21 cellular contexts compared by ENCODE assay signal in genomic region chr4:95524184-95524583, GRCh38. TPM values are rescaled to one million over a fixed set of nuclear protein-coding genes. Genes with fewer than 3 reads are reported as not detected.
"Had no signal": no experiment of that assay in that cellular context is flagged by ENCODE, and none has a peak within 500 bp of the region (broad histone marks: within the 10 kb centered on the region; RNA-seq: fewer than 3 reads in every experiment).

No MANE protein-coding gene starts in this region.

- H3K4me1 ChIP-seq: breast epithelium, esophagus squamous epithelium, right lobe of liver, testis had no signal

- H3K27ac Mint-ChIP-seq: activated CD4-positive, alpha-beta T cell treated with anti-CD3 and anti-CD28 coated beads, Interleukin-2, amount 10 ng/mL, durations not matched to agents 7 days and 5 days; activated CD8-positive, alpha-beta T cell treated with anti-CD3 and anti-CD28 coated beads, Interleukin-2, amount 10 ng/mL, durations not matched to agents 7 days and 5 days; activated T-cell treated with anti-CD3 and anti-CD28 coated beads, Interleukin-2, amount 50 U/mL, for 72 hours; dendritic cell treated with granulocyte-macrophage colony-stimulating factor and Interleukin-4, amounts not matched to agents 40 ng/mL and 50 ng/mL, for 4 days; effector memory CD8-positive, alpha-beta T cell; naive thymus-derived CD8-positive, alpha-beta T cell; stimulated activated naive CD8-positive, alpha-beta T cell treated with anti-CD3 and anti-CD28 coated beads, Interleukin-15, amount 100 ng/mL, for 72 hours; T-helper 1 cell treated with Interleukin-12 subunit alpha and Interleukin-12 subunit beta and Interleukin-4 antibody, amounts not matched to agents 30 μg/mL and 1 μg/mL, for 36 hours had no signal

- H3K4me1 Mint-ChIP-seq: activated CD4-positive, alpha-beta T cell treated with anti-CD3 and anti-CD28 coated beads, Interleukin-2, amount 10 ng/mL, durations not matched to agents 7 days and 5 days; naive thymus-derived CD8-positive, alpha-beta T cell; stimulated activated naive CD8-positive, alpha-beta T cell treated with anti-CD3 and anti-CD28 coated beads, Interleukin-15, amount 100 ng/mL, for 72 hours had no signal

- H3K27me3 ChIP-seq: ascending aorta, breast epithelium, esophagus squamous epithelium, ovary, right lobe of liver, testis had no signal

- H3K4me3 Mint-ChIP-seq: activated CD4-positive, alpha-beta T cell treated with anti-CD3 and anti-CD28 coated beads, Interleukin-2, amount 10 ng/mL, durations not matched to agents 7 days and 5 days; activated CD8-positive, alpha-beta T cell treated with anti-CD3 and anti-CD28 coated beads, Interleukin-2, amount 10 ng/mL, durations not matched to agents 7 days and 5 days; activated T-cell treated with anti-CD3 and anti-CD28 coated beads, Interleukin-2, amount 50 U/mL, for 72 hours; dendritic cell treated with granulocyte-macrophage colony-stimulating factor and Interleukin-4, amounts not matched to agents 40 ng/mL and 50 ng/mL, for 4 days; effector memory CD8-positive, alpha-beta T cell; naive thymus-derived CD8-positive, alpha-beta T cell; stimulated activated naive CD8-positive, alpha-beta T cell treated with anti-CD3 and anti-CD28 coated beads, Interleukin-15, amount 100 ng/mL, for 72 hours; T-helper 1 cell treated with Interleukin-12 subunit alpha and Interleukin-12 subunit beta and Interleukin-4 antibody, amounts not matched to agents 30 μg/mL and 1 μg/mL, for 36 hours had no signal

- H3K27ac ChIP-seq: ascending aorta, breast epithelium, esophagus squamous epithelium, ovary, right lobe of liver, testis had no signal

- H3K4me3 ChIP-seq: ascending aorta, breast epithelium, esophagus squamous epithelium, ovary, right lobe of liver, testis had no signal

- DNase-seq: activated CD4-positive, alpha-beta T cell treated with anti-CD3 and anti-CD28 coated beads, Interleukin-2, amount 10 ng/mL, durations not matched to agents 7 days and 5 days; activated CD8-positive, alpha-beta T cell treated with anti-CD3 and anti-CD28 coated beads, Interleukin-2, amount 10 ng/mL, durations not matched to agents 7 days and 5 days; activated effector memory CD4-positive, alpha-beta T cell treated with anti-CD3 and anti-CD28 coated beads, Interleukin-2, amount 50 U/mL, for 16 hours; activated naive CD4-positive, alpha-beta T cell treated with anti-CD3 and anti-CD28 coated beads, Interleukin-2, amount 50 U/mL, for 16 hours; activated T-cell treated with anti-CD3 and anti-CD28 coated beads, Interleukin-2, amount 50 U/mL, for 72 hours; effector memory CD8-positive, alpha-beta T cell; esophagus squamous epithelium; mesenchymal stem cell; naive thymus-derived CD8-positive, alpha-beta T cell; ovary; right lobe of liver; small intestine; stimulated activated CD4-positive, alpha-beta T cell treated with anti-CD3 and anti-CD28 coated beads, Interleukin-15, amount 100 ng/mL, for 24 hours; stimulated activated CD4-positive, alpha-beta T cell treated with anti-CD3 and anti-CD28 coated beads, Interleukin-2, amount 100 ng/mL, for 48 hours; stimulated activated naive CD8-positive, alpha-beta T cell treated with anti-CD3 and anti-CD28 coated beads, Interleukin-15, amount 100 ng/mL, for 72 hours; testis had no signal

- H3K36me3 Mint-ChIP-seq: naive thymus-derived CD8-positive, alpha-beta T cell had no signal

- H3K36me3 ChIP-seq: ascending aorta, breast epithelium, esophagus squamous epithelium, ovary, right lobe of liver had no signal

- ATAC-seq: activated CD4-positive, CD25-positive, alpha-beta regulatory T cell treated with anti-CD3 and anti-CD28 coated beads, Interleukin-2, amount 50 U/mL, for 24 hours; activated CD8-positive, alpha-beta T cell treated with anti-CD3 and anti-CD28 coated beads, Interleukin-2, amount 10 ng/mL, durations not matched to agents 7 days and 5 days; activated T-cell treated with anti-CD3 and anti-CD28 coated beads, Interleukin-2, amount 50 U/mL, for 72 hours; effector memory CD8-positive, alpha-beta T cell; naive thymus-derived CD8-positive, alpha-beta T cell; right lobe of liver; stimulated activated naive CD8-positive, alpha-beta T cell treated with anti-CD3 and anti-CD28 coated beads, Interleukin-15, amount 100 ng/mL, for 72 hours had no signal

- H3K9me3 Mint-ChIP-seq: activated CD4-positive, alpha-beta T cell treated with anti-CD3 and anti-CD28 coated beads, Interleukin-2, amount 10 ng/mL, durations not matched to agents 7 days and 5 days; dendritic cell treated with granulocyte-macrophage colony-stimulating factor and Interleukin-4, amounts not matched to agents 40 ng/mL and 50 ng/mL, for 4 days; naive thymus-derived CD8-positive, alpha-beta T cell; stimulated activated naive CD8-positive, alpha-beta T cell treated with anti-CD3 and anti-CD28 coated beads, Interleukin-15, amount 100 ng/mL, for 72 hours; T-helper 1 cell treated with Interleukin-12 subunit alpha and Interleukin-12 subunit beta and Interleukin-4 antibody, amounts not matched to agents 30 μg/mL and 1 μg/mL, for 36 hours had no signal

- H3K9me3 ChIP-seq: ascending aorta, breast epithelium, esophagus squamous epithelium, ovary, right lobe of liver, testis had no signal

- H3K27me3 Mint-ChIP-seq: dendritic cell treated with granulocyte-macrophage colony-stimulating factor and Interleukin-4, amounts not matched to agents 40 ng/mL and 50 ng/mL, for 4 days; effector memory CD8-positive, alpha-beta T cell; stimulated activated naive CD8-positive, alpha-beta T cell treated with anti-CD3 and anti-CD28 coated beads, Interleukin-15, amount 100 ng/mL, for 72 hours had no signal

RNA-seq across cellular contexts. Expression of gene UNC5C, which starts 24.6 kb away (rescaled TPM):
- total RNA-seq: activated CD4-positive, alpha-beta T cell treated with anti-CD3 and anti-CD28 coated beads, Interleukin-2, amount 10 ng/mL, durations not matched to agents 7 days and 5 days; activated CD8-positive, alpha-beta T cell treated with anti-CD3 and anti-CD28 coated beads, Interleukin-2, amount 10 ng/mL, durations not matched to agents 7 days and 5 days; naive thymus-derived CD8-positive, alpha-beta T cell had no signal
- polyA plus RNA-seq: naive thymus-derived CD8-positive, alpha-beta T cell had no signal
